20 cellular contexts compared by ENCODE assay signal in the genomic region with DNA sequence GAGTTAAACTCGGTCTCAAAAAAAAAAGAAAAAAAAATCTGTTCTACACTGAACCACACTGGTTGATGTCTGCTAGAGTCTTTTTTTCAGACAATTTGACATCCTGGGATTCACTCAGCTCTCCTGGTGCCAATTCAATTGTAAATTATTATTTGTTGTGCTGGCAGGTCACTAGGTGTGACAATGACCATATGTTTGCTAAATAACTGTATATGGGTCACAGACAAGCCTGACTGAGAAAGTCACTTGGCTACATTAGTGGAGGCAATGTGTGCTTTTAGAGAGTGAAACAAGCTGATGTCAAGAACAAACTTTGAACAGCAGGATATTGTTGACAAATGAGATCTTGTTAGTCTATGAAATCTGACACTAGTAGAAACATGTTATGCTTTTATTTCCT.
DNase-seq lines count a peak whose midpoint lies in the region; ATAC-seq, FAIRE-seq and TF ChIP-seq lines count a peak whose summit lies in the region.
"Had no signal": no experiment of that assay in that cellular context is flagged by ENCODE, and none has a peak within 500 bp of the region (broad histone marks: within the 10 kb centered on the region; RNA-seq: fewer than 3 reads in every experiment).

No MANE protein-coding gene starts in this region.

- no peak overlapping the region for H3K27ac Mint-ChIP-seq in T-cell
- H3K27ac Mint-ChIP-seq: CD14-positive monocyte had no signal

- H3K9me3 Mint-ChIP-seq in T-cell: peaks cover 5 to 19% (median 16%) of the 10 kb centered on the region in 3 donors

- H3K4me3 ChIP-seq in LNCaP clone FGC (ENCODE audit: low read depth, low read length): no peak overlapping the region
- H3K4me3 ChIP-seq: GM23248, Peyer's patch had no signal

- peak overlapping the region; percentile 27 for H3K27ac ChIP-seq in VCaP
- H3K27ac ChIP-seq: GM23248, Peyer's patch had no signal

- no peak for TF ChIP-seq CTCF in LNCaP clone FGC (IDR thresholded peaks at IDR 0.05; ENCODE audit: control insufficient read depth, extremely low read depth, insufficient read depth)
- TF ChIP-seq CTCF in VCaP (conservative IDR thresholded peaks at IDR 0.05): no peak

- CTCF ChIA-PET in T-cell (lab: Charles Lee): no interaction called here

- no peaks in the 10 kb centered on the region for H3K36me3 Mint-ChIP-seq in T-cell
- H3K36me3 Mint-ChIP-seq: CD14-positive monocyte had no signal

- H3K27me3 Mint-ChIP-seq in T-cell: no peaks in the 10 kb centered on the region

- no peak for ATAC-seq in stimulated activated naive CD8-positive, alpha-beta T cell treated with anti-CD3 and anti-CD28 coated beads, Interleukin-15, Interleukin-2, amounts not matched to agents 100 U/mL and 50 U/mL, for 24 hours
- no peak for ATAC-seq in T-cell (replicated peaks in 1 of 4)

- FAIRE-seq in urothelium cell line (lab: Jason Lieb, UNC): peak; percentile 56
- FAIRE-seq: A204.1, HTR-8/SVneo had no signal

- POLR2A ChIA-PET in T-cell (lab: Charles Lee): no interaction called here

- DNase-seq in NCI-H510A treated with DMSO at 0.1 percent for 48 hours (lab: John Stamatoyannopoulos, UW) (peak; percentile 7), NCI-H510A (lab: John Stamatoyannopoulos, UW) (no peak), LNCaP clone FGC (ENCODE audit: low read depth) (peak; percentile 96), urothelium cell line (ENCODE audit: low spot score) (no peak), T-cell (no peak), NCI-H1436 treated with DMSO at 0.1 percent for 48 hours (lab: John Stamatoyannopoulos, UW) (no peak)
- no peak for DNase-seq in stimulated activated naive CD8-positive, alpha-beta T cell treated with anti-CD3 and anti-CD28 coated beads, Interleukin-15, Interleukin-2, amounts not matched to agents 100 U/mL and 50 U/mL, for 24 hours
- DNase-seq: DND-41, GM23248, KBM-7, NCI-H1048, NCI-H1930, NCI-H82, Peyer's patch, Right ventricle myocardium superior, T-helper 2 cell had no signal

- H3K4me3 Mint-ChIP-seq in T-cell: no peak overlapping the region
- H3K4me3 Mint-ChIP-seq: CD14-positive monocyte had no signal

- H3K4me1 Mint-ChIP-seq in T-cell: no peaks in the 10 kb centered on the region
- H3K4me1 Mint-ChIP-seq: CD14-positive monocyte had no signal

Comparison
In these comparisons a context has a peak if more than half of its experiments do, and no peak if none do; other contexts are left out.
1. DNase-seq: peak in NCI-H510A treated with DMSO at 0.1 percent for 48 hours (single experiment) and LNCaP clone FGC (single experiment); none in NCI-H510A (single experiment), urothelium cell line (single experiment), stimulated activated naive CD8-positive, alpha-beta T cell treated with anti-CD3 and anti-CD28 coated beads, Interleukin-15, Interleukin-2, amounts not matched to agents 100 U/mL and 50 U/mL, for 24 hours (single experiment), T-cell (0 of 34) and NCI-H1436 treated with DMSO at 0.1 percent for 48 hours (single experiment).